In genomic region chr17:76368545-76368944, GRCh38 we compare ENCODE assay signal across 26 cellular contexts. TPM values are rescaled to one million over a fixed set of nuclear protein-coding genes. Genes with fewer than 3 reads are reported as not detected.
DNase-seq lines count a peak whose midpoint lies in the region; ATAC-seq, FAIRE-seq and TF ChIP-seq lines count a peak whose summit lies in the region.
"Had no signal": no experiment of that assay in that cellular context is flagged by ENCODE, and none has a peak within 500 bp of the region (broad histone marks: within the 10 kb centered on the region; RNA-seq: fewer than 3 reads in every experiment).

No MANE protein-coding gene starts in this region.

- H3K4me2 ChIP-seq in H1 (ENCODE audit: insufficient read depth in 1 of 2, low read depth in 2 of 2, low read length in 2 of 2), result no peak overlapping the region
- H3K4me2 ChIP-seq: PC-9 had no signal

- H2BK120ac ChIP-seq in H1 (replicated peaks; ENCODE audit: low read depth, low read length), result no peak overlapping the region

- no peak overlapping the region for H3K23ac ChIP-seq in H1 (ENCODE audit: insufficient read length)

- FAIRE-seq in H1 (lab: Jason Lieb, UNC), result no peak
- FAIRE-seq: GM12891, TTC549 had no signal

- H2BK12ac ChIP-seq in H1 (ENCODE audit: low read depth, low read length), result no peak overlapping the region

- no peaks in the 10 kb centered on the region for H3K27me3 ChIP-seq in H1 (replicated peaks in 1 of 4; ENCODE audit: control insufficient read depth in 3 of 4, extremely low read depth in 1 of 4, insufficient read depth in 3 of 4, low read length in 3 of 4)
- H3K27me3 ChIP-seq: body of pancreas, upper lobe of left lung had no signal

- H3K9ac ChIP-seq in H1 (replicated peaks in 1 of 4; ENCODE audit: extremely low read depth in 1 of 4, low read depth in 3 of 4, low read length in 3 of 4), result no peak overlapping the region

- H3K36me3 Mint-ChIP-seq in activated T-cell treated with anti-CD3 and anti-CD28 coated beads, Interleukin-2, amount 50 U/mL, for 4 hours (ENCODE audit: insufficient read depth), result no peaks in the 10 kb centered on the region
- H3K36me3 Mint-ChIP-seq: CD8-positive, alpha-beta T cell; immature natural killer cell; naive thymus-derived CD4-positive, alpha-beta T cell had no signal

- no peak overlapping the region for H2BK20ac ChIP-seq in H1 (ENCODE audit: low read length)

- no peak overlapping the region for H2BK15ac ChIP-seq in H1 (ENCODE audit: low read length)

- H3K56ac ChIP-seq in H1 (replicated peaks; ENCODE audit: insufficient read length, low read depth, low read length), result no peak overlapping the region

- CTCF ChIA-PET in H1 (lab: Charles Lee; ENCODE audit: partially characterized antibody), result interaction anchor here (0.7 to 29.3 kb wide), 8 partner anchors 10 to 89 kb away, joined by 3 to 635 read pairs (median 6); partner anchors contain the start of genes PRPSAP1 and SPHK1

- no peaks in the 10 kb centered on the region for H3K79me2 ChIP-seq in H1 (ENCODE audit: control insufficient read depth in 1 of 2, insufficient read depth in 2 of 2, low read length in 2 of 2)

- peak; percentile 18 for DNase-seq in NCI-H2227 (lab: John Stamatoyannopoulos, UW; ENCODE audit: unreplicated experiment)
- no peak for DNase-seq in NCI-H2227 treated with DMSO at 0.1 percent for 48 hours (lab: John Stamatoyannopoulos, UW)
- peak in 1 of 2 experiments; percentile 47 for DNase-seq in H1 (ENCODE audit: low read depth in 1 of 2, low spot score in 2 of 2)
- peak; percentile 56 for DNase-seq in retina
- no peak for DNase-seq in NCI-H524 treated with DMSO at 0.1 percent for 48 hours (lab: John Stamatoyannopoulos, UW)
- no peak for DNase-seq in activated T-cell treated with anti-CD3 and anti-CD28 coated beads, Interleukin-2, amount 50 U/mL, for 4 hours
- DNase-seq in dermis blood vessel endothelial cell, result no peak
- DNase-seq: activated CD4-positive, alpha-beta T cell treated with anti-CD3 and anti-CD28 coated beads, Interleukin-2, amount 10 ng/mL, durations not matched to agents 7 days and 5 days; activated naive CD4-positive, alpha-beta T cell treated with anti-CD3 and anti-CD28 coated beads for 36 hours; body of pancreas; CD8-positive, alpha-beta T cell; DMS79 treated with DMSO at 0.1 percent for 48 hours; immature natural killer cell; KG1; lower lobe of right lung; naive thymus-derived CD4-positive, alpha-beta T cell; PC-9; psoas muscle; upper lobe of left lung had no signal

- H4K91ac ChIP-seq in H1 (replicated peaks; ENCODE audit: insufficient read length, low read length), result no peak overlapping the region

- no peak overlapping the region for H3K4ac ChIP-seq in H1 (replicated peaks; ENCODE audit: insufficient read length, low read depth, low read length)

- no peaks in the 10 kb centered on the region for H3K4me1 Mint-ChIP-seq in activated T-cell treated with anti-CD3 and anti-CD28 coated beads, Interleukin-2, amount 50 U/mL, for 4 hours (ENCODE audit: low read depth)
- H3K4me1 Mint-ChIP-seq: activated CD4-positive, alpha-beta T cell treated with anti-CD3 and anti-CD28 coated beads, Interleukin-2, amount 10 ng/mL, durations not matched to agents 7 days and 5 days; immature natural killer cell; naive thymus-derived CD4-positive, alpha-beta T cell had no signal

- TF ChIP-seq RAD21 in H1 (IDR thresholded peaks at IDR 0.05 in 1 of 2, conservative IDR thresholded peaks at IDR 0.05 in 1 of 2; ENCODE audit: low read depth in 2 of 2, low read length in 2 of 2), result no peak

- ATAC-seq in activated T-cell treated with anti-CD3 and anti-CD28 coated beads, Interleukin-2, amount 50 U/mL, for 4 hours, result no peak
- ATAC-seq: body of pancreas; CD8-positive, alpha-beta T cell; lower lobe of right lung; naive thymus-derived CD4-positive, alpha-beta T cell; psoas muscle had no signal

- H3K27me3 Mint-ChIP-seq in activated T-cell treated with anti-CD3 and anti-CD28 coated beads, Interleukin-2, amount 50 U/mL, for 4 hours (ENCODE audit: low read depth), result no peaks in the 10 kb centered on the region
- H3K27me3 Mint-ChIP-seq: activated CD4-positive, alpha-beta T cell treated with anti-CD3 and anti-CD28 coated beads, Interleukin-2, amount 10 ng/mL, durations not matched to agents 7 days and 5 days; naive thymus-derived CD4-positive, alpha-beta T cell; stimulated activated naive CD8-positive, alpha-beta T cell treated with anti-CD3 and anti-CD28 coated beads, Interleukin-15, Interleukin-2, amounts not matched to agents 100 ng/mL and 50 ng/mL, for 24 hours had no signal

- H3K4me3 ChIP-seq in H1 (ENCODE audit: extremely low read depth in 1 of 4, insufficient read depth in 2 of 4, low read depth in 3 of 4, low read length in 4 of 4), result no peak overlapping the region
- H3K4me3 ChIP-seq: body of pancreas, lower lobe of right lung, PC-9, psoas muscle, upper lobe of left lung had no signal

- H3K18ac ChIP-seq in H1 (ENCODE audit: extremely low read depth, low read length), result no peak overlapping the region

- no peaks in the 10 kb centered on the region for H3K79me1 ChIP-seq in H1 (ENCODE audit: low read depth, low read length)

- TF ChIP-seq POLR2A in H1 (IDR thresholded peaks at IDR 0.05; ENCODE audit: control extremely low read depth in 1 of 2, low read depth in 2 of 2, low read length in 2 of 2), result no peak

- H4K8ac ChIP-seq in H1 (ENCODE audit: extremely low read depth, insufficient read depth, low read length), result peak overlapping the region; percentile 35; the same call in 1 of the 2 replicates

- H2AK5ac ChIP-seq in H1 (ENCODE audit: low read depth, low read length), result no peak overlapping the region

- H3K9me3 Mint-ChIP-seq in activated T-cell treated with anti-CD3 and anti-CD28 coated beads, Interleukin-2, amount 50 U/mL, for 4 hours, result no peaks in the 10 kb centered on the region
- H3K9me3 Mint-ChIP-seq: activated CD4-positive, alpha-beta T cell treated with anti-CD3 and anti-CD28 coated beads, Interleukin-2, amount 10 ng/mL, durations not matched to agents 7 days and 5 days; activated naive CD4-positive, alpha-beta T cell treated with anti-CD3 and anti-CD28 coated beads for 36 hours; CD8-positive, alpha-beta T cell; dendritic cell treated with granulocyte-macrophage colony-stimulating factor and Interleukin-4, amounts not matched to agents 40 ng/mL and 50 ng/mL, for 4 days; immature natural killer cell; naive thymus-derived CD4-positive, alpha-beta T cell; stimulated activated naive CD8-positive, alpha-beta T cell treated with anti-CD3 and anti-CD28 coated beads, Interleukin-15, Interleukin-2, amounts not matched to agents 100 ng/mL and 50 ng/mL, for 24 hours had no signal

- 80% methylated on average over 9 of the region's 11 CpGs; no CpG with 5 or more reads in 1 of the 2 experiments for WGBS in H1 (ENCODE audit: extremely low coverage in 1 of 2, insufficient coverage in 1 of 2, insufficient read length in 1 of 2, insufficient replicate concordance in 2 of 2, low coverage in 1 of 2, low lambda C conversion rate in 2 of 2, missing lambda C conversion rate in 1 of 2), 2 experiments

- no peak for TF ChIP-seq CTCF in H1 (IDR thresholded peaks at IDR 0.05; ENCODE audit: control extremely low read depth in 1 of 3, insufficient read depth in 1 of 3, low read depth in 1 of 3, low read length in 3 of 3)

- H2BK5ac ChIP-seq in H1 (ENCODE audit: low read depth, low read length), result no peak overlapping the region

- H3K23me2 ChIP-seq in H1 (ENCODE audit: low read depth, low read length), result no peaks in the 10 kb centered on the region

- H3K14ac ChIP-seq in H1 (ENCODE audit: insufficient read length), result no peak overlapping the region

- H3K4me1 ChIP-seq in H1 (replicated peaks in 1 of 4; ENCODE audit: control insufficient read depth in 3 of 4, insufficient read depth in 4 of 4, low read length in 3 of 4), result peaks cover 0 to 4% (median 3%) of the 10 kb centered on the region in 4 experiments; a peak in 3 of 7 replicates

- peak overlapping the region; percentile 67 for H3K27ac ChIP-seq in KOPT-K1 (ENCODE audit: low read depth, low read length, poor library complexity, severe bottlenecking)
- no peak overlapping the region for H3K27ac ChIP-seq in H1 (ENCODE audit: low read depth, low read length)
- H3K27ac ChIP-seq: 22Rv1, body of pancreas, epithelial cell of prostate, lower lobe of right lung, PC-9, psoas muscle, upper lobe of left lung had no signal

- H3K36me3 ChIP-seq in KOPT-K1 (ENCODE audit: insufficient read depth, low read length), result no peaks in the 10 kb centered on the region
- H3K36me3 ChIP-seq in H1 (ENCODE audit: control insufficient read depth in 2 of 4, insufficient read depth in 4 of 4, low read length in 3 of 4), result no peaks in the 10 kb centered on the region; a peak in 1 of 8 replicates
- H3K36me3 ChIP-seq: lower lobe of right lung, upper lobe of left lung had no signal

- H4K5ac ChIP-seq in H1 (ENCODE audit: insufficient read length, low read depth, low read length), result no peak overlapping the region

- H3K9me3 ChIP-seq in KOPT-K1 (ENCODE audit: insufficient read depth, low read length, poor library complexity, severe bottlenecking) (no peaks in the 10 kb centered on the region), H1 (ENCODE audit: insufficient read depth in 2 of 2, low read depth in 1 of 2, low read length in 1 of 2) (no peaks in the 10 kb centered on the region)
- H3K9me3 ChIP-seq: body of pancreas, lower lobe of right lung, psoas muscle, upper lobe of left lung had no signal

- H3K4me3 Mint-ChIP-seq in activated T-cell treated with anti-CD3 and anti-CD28 coated beads, Interleukin-2, amount 50 U/mL, for 4 hours, result no peak overlapping the region
- H3K4me3 Mint-ChIP-seq: activated CD4-positive, alpha-beta T cell treated with anti-CD3 and anti-CD28 coated beads, Interleukin-2, amount 10 ng/mL, durations not matched to agents 7 days and 5 days; activated naive CD4-positive, alpha-beta T cell treated with anti-CD3 and anti-CD28 coated beads for 36 hours; CD8-positive, alpha-beta T cell; dendritic cell treated with granulocyte-macrophage colony-stimulating factor and Interleukin-4, amounts not matched to agents 40 ng/mL and 50 ng/mL, for 4 days; immature natural killer cell; stimulated activated naive CD8-positive, alpha-beta T cell treated with anti-CD3 and anti-CD28 coated beads, Interleukin-15, Interleukin-2, amounts not matched to agents 100 ng/mL and 50 ng/mL, for 24 hours had no signal

- no peak overlapping the region for H2AFZ ChIP-seq in H1 (ENCODE audit: low read length)
- H2AFZ ChIP-seq: PC-9 had no signal

- POLR2A ChIA-PET in H1 (lab: Charles Lee; ENCODE audit: partially characterized antibody), result no interaction called here

- TF ChIP-seq EP300 in H1 (IDR thresholded peaks at IDR 0.05; ENCODE audit: borderline replicate concordance in 1 of 2, low read depth in 2 of 2, low read length in 2 of 2), result no peak

- no peaks in the 10 kb centered on the region for H4K20me1 ChIP-seq in H1 (replicated peaks in 1 of 2; ENCODE audit: control insufficient read depth in 1 of 2, insufficient read depth in 2 of 2, low read length in 2 of 2)

RNA-seq across cellular contexts. Expression of gene PRPSAP1, which starts 14.8 kb away (rescaled TPM):
- 42.8 and 54.2 TPM in 2 replicates for total RNA-seq in H1 (2021; fragmentation: NEBNext Ultra II Directional; extraction: Animal tissue kit (Norgen Biotek cat#: 25700))
- 32.0 and 42.5 TPM in 2 replicates for polyA plus RNA-seq in H1 (2011; rRNA removed)
- 51.3 TPM for polyA plus RNA-seq in H1 (2011; cell fraction: cytosol; rRNA removed)
- 44.8 TPM for polyA plus RNA-seq in H1 (2011; cell fraction: nucleus; rRNA removed)
- 35.8 to 39.2 TPM (median 37.3 TPM) in 4 replicates for polyA plus RNA-seq in H1 (2012, experiment 1 of 2)
- 24.0 TPM for polyA plus RNA-seq in H1 (2012, experiment 2 of 2)
- 23.9 TPM for polyA plus RNA-seq in H1 (2013, experiment 1 of 2)
- 22.1 TPM for polyA plus RNA-seq in H1 (2013, experiment 2 of 2)
- polyA minus RNA-seq in H1 (2011; rRNA and poly(A)+ RNA removed), result 74.0 and 76.2 TPM in 2 replicates
- 30.1 TPM for polyA minus RNA-seq in H1 (2011; cell fraction: cytosol; rRNA and poly(A)+ RNA removed)
- 37.5 TPM for polyA minus RNA-seq in H1 (2011; cell fraction: nucleus; rRNA and poly(A)+ RNA removed)
- 10 to 100 TPM; 28.1 to 32.3 (median 31.8) TPM for total RNA-seq in activated T-cell treated with anti-CD3 and anti-CD28 coated beads, Interleukin-2, amount 50 U/mL, for 4 hours
- total RNA-seq in dermis blood vessel endothelial cell, result 128 and 131 TPM in 2 replicates

RNA-seq across cellular contexts. Expression of gene SPHK1, which starts 15.9 kb away (rescaled TPM):
- total RNA-seq in H1 (2021; fragmentation: NEBNext Ultra II Directional; extraction: Animal tissue kit (Norgen Biotek cat#: 25700)), result 2.4 and 2.6 TPM in 2 replicates
- 2.4 and 4.6 TPM in 2 replicates for polyA plus RNA-seq in H1 (2011; rRNA removed)
- polyA plus RNA-seq in H1 (2011; cell fraction: cytosol; rRNA removed), result 4.0 TPM
- 6.2 TPM for polyA plus RNA-seq in H1 (2011; cell fraction: nucleus; rRNA removed)
- 1.3 to 3.1 TPM (median 2.1 TPM) in 4 replicates for polyA plus RNA-seq in H1 (2012, experiment 1 of 2)
- 2.6 TPM for polyA plus RNA-seq in H1 (2012, experiment 2 of 2)
- polyA plus RNA-seq in H1 (2013, experiment 1 of 2), result 1.1 TPM
- 1.2 TPM for polyA plus RNA-seq in H1 (2013, experiment 2 of 2)
- polyA minus RNA-seq in H1 (2011; rRNA and poly(A)+ RNA removed), result 0.60 and 0.66 TPM in 2 replicates
- polyA minus RNA-seq in H1 (2011; cell fraction: cytosol; rRNA and poly(A)+ RNA removed), result not detected
- 0.50 TPM for polyA minus RNA-seq in H1 (2011; cell fraction: nucleus; rRNA and poly(A)+ RNA removed)
- total RNA-seq in activated T-cell treated with anti-CD3 and anti-CD28 coated beads, Interleukin-2, amount 50 U/mL, for 4 hours, result 10 to 100 TPM; 16.9 to 22.2 (median 17.4) TPM
- total RNA-seq in dermis blood vessel endothelial cell, result 259 and 272 TPM in 2 replicates

Comparison
In these comparisons a context has a peak if more than half of its experiments do, and no peak if none do; other contexts are left out.
1. DNase-seq: peak in NCI-H2227 (single experiment) and retina (single experiment); none in NCI-H2227 treated with DMSO at 0.1 percent for 48 hours (single experiment), NCI-H524 treated with DMSO at 0.1 percent for 48 hours (single experiment), activated T-cell treated with anti-CD3 and anti-CD28 coated beads, Interleukin-2, amount 50 U/mL, for 4 hours (single experiment) and dermis blood vessel endothelial cell (single experiment).
2. RNA of gene SPHK1, which starts 15.9 kb away (total RNA-seq): 259 to 272 TPM in dermis blood vessel endothelial cell; 16.9 to 22.2 TPM in activated T-cell treated with anti-CD3 and anti-CD28 coated beads, Interleukin-2, amount 50 U/mL, for 4 hours and 2.4 to 2.6 TPM in H1; every median in the first group is over 10 times any median in the second.